ENCODE assay signal across 1 cellular context in genomic region chr1:156100205-156100995, GRCh38.
TF ChIP-seq lines count a peak whose summit lies in the region.

No MANE protein-coding gene starts in this region.

TF ChIP-seq in GM23338, 12 proteins besides CTCF, POLR2A, EP300 and RAD21 (continued from another document):
- TF ChIP-seq ETS1 (IDR thresholded peaks at IDR 0.05) (no peak), CREB1 (CRISPR knock-in tag; IDR thresholded peaks at IDR 0.05; ENCODE audit: low read depth) (no peak)
- TF ChIP-seq, protein P1, sequence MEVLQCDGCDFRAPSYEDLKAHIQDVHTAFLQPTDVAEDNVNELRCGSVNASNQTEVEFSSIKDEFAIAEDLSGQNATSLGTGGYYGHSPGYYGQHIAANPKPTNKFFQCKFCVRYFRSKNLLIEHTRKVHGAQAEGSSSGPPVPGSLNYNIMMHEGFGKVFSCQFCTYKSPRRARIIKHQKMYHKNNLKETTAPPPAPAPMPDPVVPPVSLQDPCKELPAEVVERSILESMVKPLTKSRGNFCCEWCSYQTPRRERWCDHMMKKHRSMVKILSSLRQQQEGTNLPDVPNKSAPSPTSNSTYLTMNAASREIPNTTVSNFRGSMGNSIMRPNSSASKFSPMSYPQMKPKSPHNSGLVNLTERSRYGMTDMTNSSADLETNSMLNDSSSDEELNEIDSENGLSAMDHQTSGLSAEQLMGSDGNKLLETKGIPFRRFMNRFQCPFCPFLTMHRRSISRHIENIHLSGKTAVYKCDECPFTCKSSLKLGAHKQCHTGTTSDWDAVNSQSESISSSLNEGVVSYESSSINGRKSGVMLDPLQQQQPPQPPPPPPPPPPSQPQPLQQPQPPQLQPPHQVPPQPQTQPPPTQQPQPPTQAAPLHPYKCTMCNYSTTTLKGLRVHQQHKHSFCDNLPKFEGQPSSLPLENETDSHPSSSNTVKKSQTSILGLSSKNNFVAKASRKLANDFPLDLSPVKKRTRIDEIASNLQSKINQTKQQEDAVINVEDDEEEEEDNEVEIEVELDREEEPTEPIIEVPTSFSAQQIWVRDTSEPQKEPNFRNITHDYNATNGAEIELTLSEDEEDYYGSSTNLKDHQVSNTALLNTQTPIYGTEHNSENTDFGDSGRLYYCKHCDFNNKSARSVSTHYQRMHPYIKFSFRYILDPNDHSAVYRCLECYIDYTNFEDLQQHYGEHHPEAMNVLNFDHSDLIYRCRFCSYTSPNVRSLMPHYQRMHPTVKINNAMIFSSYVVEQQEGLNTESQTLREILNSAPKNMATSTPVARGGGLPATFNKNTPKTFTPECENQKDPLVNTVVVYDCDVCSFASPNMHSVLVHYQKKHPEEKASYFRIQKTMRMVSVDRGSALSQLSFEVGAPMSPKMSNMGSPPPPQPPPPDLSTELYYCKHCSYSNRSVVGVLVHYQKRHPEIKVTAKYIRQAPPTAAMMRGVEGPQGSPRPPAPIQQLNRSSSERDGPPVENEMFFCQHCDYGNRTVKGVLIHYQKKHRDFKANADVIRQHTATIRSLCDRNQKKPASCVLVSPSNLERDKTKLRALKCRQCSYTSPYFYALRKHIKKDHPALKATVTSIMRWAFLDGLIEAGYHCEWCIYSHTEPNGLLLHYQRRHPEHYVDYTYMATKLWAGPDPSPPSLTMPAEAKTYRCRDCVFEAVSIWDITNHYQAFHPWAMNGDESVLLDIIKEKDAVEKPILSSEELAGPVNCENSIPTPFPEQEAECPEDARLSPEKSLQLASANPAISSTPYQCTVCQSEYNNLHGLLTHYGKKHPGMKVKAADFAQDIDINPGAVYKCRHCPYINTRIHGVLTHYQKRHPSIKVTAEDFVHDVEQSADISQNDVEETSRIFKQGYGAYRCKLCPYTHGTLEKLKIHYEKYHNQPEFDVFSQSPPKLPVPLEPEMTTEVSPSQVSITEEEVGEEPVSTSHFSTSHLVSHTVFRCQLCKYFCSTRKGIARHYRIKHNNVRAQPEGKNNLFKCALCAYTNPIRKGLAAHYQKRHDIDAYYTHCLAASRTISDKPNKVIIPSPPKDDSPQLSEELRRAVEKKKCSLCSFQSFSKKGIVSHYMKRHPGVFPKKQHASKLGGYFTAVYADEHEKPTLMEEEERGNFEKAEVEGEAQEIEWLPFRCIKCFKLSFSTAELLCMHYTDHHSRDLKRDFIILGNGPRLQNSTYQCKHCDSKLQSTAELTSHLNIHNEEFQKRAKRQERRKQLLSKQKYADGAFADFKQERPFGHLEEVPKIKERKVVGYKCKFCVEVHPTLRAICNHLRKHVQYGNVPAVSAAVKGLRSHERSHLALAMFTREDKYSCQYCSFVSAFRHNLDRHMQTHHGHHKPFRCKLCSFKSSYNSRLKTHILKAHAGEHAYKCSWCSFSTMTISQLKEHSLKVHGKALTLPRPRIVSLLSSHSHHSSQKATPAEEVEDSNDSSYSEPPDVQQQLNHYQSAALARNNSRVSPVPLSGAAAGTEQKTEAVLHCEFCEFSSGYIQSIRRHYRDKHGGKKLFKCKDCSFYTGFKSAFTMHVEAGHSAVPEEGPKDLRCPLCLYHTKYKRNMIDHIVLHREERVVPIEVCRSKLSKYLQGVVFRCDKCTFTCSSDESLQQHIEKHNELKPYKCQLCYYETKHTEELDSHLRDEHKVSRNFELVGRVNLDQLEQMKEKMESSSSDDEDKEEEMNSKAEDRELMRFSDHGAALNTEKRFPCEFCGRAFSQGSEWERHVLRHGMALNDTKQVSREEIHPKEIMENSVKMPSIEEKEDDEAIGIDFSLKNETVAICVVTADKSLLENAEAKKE (CRISPR knock-in tag; IDR thresholded peaks at IDR 0.05), result no peak
TF ChIP-seq in GM23338: peak in this region for 0.
